15 cellular contexts compared by ENCODE assay signal in the genomic region with DNA sequence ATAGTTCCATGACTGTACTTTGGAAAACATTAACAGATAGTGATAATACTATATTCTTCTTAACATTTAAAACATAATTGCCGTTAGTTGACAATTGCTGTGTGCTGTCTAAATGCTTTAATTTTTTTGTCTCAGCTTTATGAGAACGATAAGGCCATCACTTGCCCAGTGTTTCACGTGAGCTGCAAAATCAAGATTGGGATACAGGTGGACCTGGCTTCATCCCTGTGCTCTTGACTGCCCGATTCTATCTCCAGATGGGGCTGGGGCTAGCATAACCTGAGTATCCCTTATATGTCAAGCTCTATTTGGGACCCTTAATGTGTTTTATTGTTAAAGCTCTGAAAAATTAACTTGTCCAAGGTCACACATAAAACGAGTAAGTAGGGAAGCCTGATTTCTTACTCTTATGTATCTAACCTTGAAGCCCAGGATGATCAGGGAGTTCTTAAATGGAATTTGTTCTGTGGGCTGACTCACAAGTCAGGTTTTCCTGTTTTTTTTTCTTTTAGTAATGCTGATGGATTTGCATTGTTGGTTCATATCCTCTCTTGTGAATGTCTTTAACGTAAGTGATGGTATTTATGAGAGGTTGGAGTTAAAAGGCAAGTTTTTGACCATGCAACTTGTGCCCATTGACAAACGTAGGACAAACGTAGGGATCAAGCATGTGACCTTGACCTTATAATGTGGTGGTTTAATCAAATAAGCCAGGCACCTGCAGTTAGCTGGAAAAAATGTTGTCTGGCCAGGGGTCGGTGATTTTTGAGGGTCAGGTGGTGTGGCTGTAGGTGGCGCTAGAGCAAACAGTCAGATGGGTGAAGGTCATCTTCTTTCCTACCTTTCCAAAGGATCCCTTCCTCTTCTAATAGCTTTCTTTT. TPM values are rescaled to one million over a fixed set of nuclear protein-coding genes. Genes with fewer than 3 reads are reported as not detected.
DNase-seq lines count a peak whose midpoint lies in the region; ATAC-seq and TF ChIP-seq lines count a peak whose summit lies in the region.
"Had no signal": no experiment of that assay in that cellular context is flagged by ENCODE, and none has a peak within 500 bp of the region (broad histone marks: within the 10 kb centered on the region; RNA-seq: fewer than 3 reads in every experiment).

No MANE protein-coding gene starts in this region.

- CTCF ChIA-PET in activated CD8-positive, alpha-beta T cell treated with anti-CD3 and anti-CD28 coated beads for 36 hours (lab: Charles Lee): interaction anchor here (0.6 to 1.9 kb wide), 7 partner anchors 14 to 425 kb away, joined by 3 to 6 read pairs (median 3); no protein-coding TSS in a partner anchor
- CTCF ChIA-PET in activated CD8-positive, alpha-beta T cell treated with anti-CD3 and anti-CD28 coated beads, Interleukin-2, amount 10 ng/mL, durations not matched to agents 7 days and 5 days (lab: Charles Lee): interaction anchor here (1.5 kb wide), 1 partner anchor 14 kb away, joined by 4 read pairs; no protein-coding TSS in a partner anchor
- CTCF ChIA-PET in RWPE1 (lab: Yijun Ruan, JAX): no interaction called here

- ATAC-seq in activated CD8-positive, alpha-beta T cell treated with anti-CD3 and anti-CD28 coated beads for 36 hours: no peak
- ATAC-seq in activated CD8-positive, alpha-beta T cell treated with anti-CD3 and anti-CD28 coated beads, Interleukin-2, amount 10 ng/mL, durations not matched to agents 7 days and 5 days: no peak
- ATAC-seq in GM21737 (IDR thresholded peaks at IDR 0.05; ENCODE audit: unreplicated experiment): no peak
- ATAC-seq: A549; activated CD4-positive, CD25-positive, alpha-beta regulatory T cell treated with anti-CD3 and anti-CD28 coated beads, Interleukin-2, amount 50 U/mL, for 24 hours had no signal

- no peaks in the 10 kb centered on the region for H3K36me3 Mint-ChIP-seq in activated CD8-positive, alpha-beta T cell treated with anti-CD3 and anti-CD28 coated beads for 36 hours (ENCODE audit: low read depth)
- no peaks in the 10 kb centered on the region for H3K36me3 Mint-ChIP-seq in activated CD8-positive, alpha-beta T cell treated with anti-CD3 and anti-CD28 coated beads, Interleukin-2, amount 10 ng/mL, durations not matched to agents 7 days and 5 days (ENCODE audit: low read depth)

- no peak for DNase-seq in activated CD8-positive, alpha-beta T cell treated with anti-CD3 and anti-CD28 coated beads for 36 hours
- DNase-seq in activated CD8-positive, alpha-beta T cell treated with anti-CD3 and anti-CD28 coated beads, Interleukin-2, amount 10 ng/mL, durations not matched to agents 7 days and 5 days: no peak
- peak; percentile 48 for DNase-seq in SK-MEL-5 (ENCODE audit: low read depth, low spot score)
- DNase-seq in fibroblast of mammary gland (ENCODE audit: low read depth): no peak
- DNase-seq in NCI-H146 (lab: John Stamatoyannopoulos, UW): no peak
- DNase-seq in dedifferentiated amniotic fluid mesenchymal stem cell (ENCODE audit: extremely low spot score): no peak
- DNase-seq in RWPE1 (ENCODE audit: low spot score): no peak
- DNase-seq: activated T-cell treated with anti-CD3 and anti-CD28 coated beads, Interleukin-2, amount 50 U/mL, for 48 hours; hypothalamus; NCI-H1436 treated with DMSO at 0.1 percent for 48 hours; NCI-H82; stimulated activated CD4-positive, alpha-beta T cell treated with anti-CD3 and anti-CD28 coated beads, Interleukin-12 subunit alpha, Interleukin-12 subunit beta, amount 100 ng/mL, for 4 hours had no signal

- peaks cover 32% of the 10 kb centered on the region for H3K27me3 Mint-ChIP-seq in activated CD8-positive, alpha-beta T cell treated with anti-CD3 and anti-CD28 coated beads for 36 hours
- H3K27me3 Mint-ChIP-seq in activated CD8-positive, alpha-beta T cell treated with anti-CD3 and anti-CD28 coated beads, Interleukin-2, amount 10 ng/mL, durations not matched to agents 7 days and 5 days (ENCODE audit: low read depth): peaks cover 32% of the 10 kb centered on the region

- no peak overlapping the region for H3K4me3 Mint-ChIP-seq in activated CD8-positive, alpha-beta T cell treated with anti-CD3 and anti-CD28 coated beads for 36 hours
- no peak overlapping the region for H3K4me3 Mint-ChIP-seq in activated CD8-positive, alpha-beta T cell treated with anti-CD3 and anti-CD28 coated beads, Interleukin-2, amount 10 ng/mL, durations not matched to agents 7 days and 5 days

- peak; percentile 20 for TF ChIP-seq CTCF in activated CD8-positive, alpha-beta T cell treated with anti-CD3 and anti-CD28 coated beads for 36 hours (IDR thresholded peaks at IDR 0.05)
- peak; percentile 11 for TF ChIP-seq CTCF in fibroblast of mammary gland (conservative IDR thresholded peaks at IDR 0.05; ENCODE audit: control insufficient read depth, insufficient read depth, low read depth, low read length)
- TF ChIP-seq CTCF in RWPE1 (conservative IDR thresholded peaks at IDR 0.05; ENCODE audit: low read depth): no peak

- H3K4me3 ChIP-seq in fibroblast of mammary gland (ENCODE audit: control insufficient read depth, low read depth, low read length): no peak overlapping the region
- H3K4me3 ChIP-seq: A549 had no signal

- H3K9me3 Mint-ChIP-seq in activated CD8-positive, alpha-beta T cell treated with anti-CD3 and anti-CD28 coated beads for 36 hours: no peaks in the 10 kb centered on the region
- H3K9me3 Mint-ChIP-seq in activated CD8-positive, alpha-beta T cell treated with anti-CD3 and anti-CD28 coated beads, Interleukin-2, amount 10 ng/mL, durations not matched to agents 7 days and 5 days (ENCODE audit: insufficient read depth): no peaks in the 10 kb centered on the region

- H3K27ac Mint-ChIP-seq in activated CD8-positive, alpha-beta T cell treated with anti-CD3 and anti-CD28 coated beads for 36 hours: no peak overlapping the region
- no peak overlapping the region for H3K27ac Mint-ChIP-seq in activated CD8-positive, alpha-beta T cell treated with anti-CD3 and anti-CD28 coated beads, Interleukin-2, amount 10 ng/mL, durations not matched to agents 7 days and 5 days

- H3K4me1 Mint-ChIP-seq in activated CD8-positive, alpha-beta T cell treated with anti-CD3 and anti-CD28 coated beads for 36 hours (ENCODE audit: low read depth): peaks cover 12% of the 10 kb centered on the region
- H3K4me1 Mint-ChIP-seq in activated CD8-positive, alpha-beta T cell treated with anti-CD3 and anti-CD28 coated beads, Interleukin-2, amount 10 ng/mL, durations not matched to agents 7 days and 5 days (ENCODE audit: low read depth): peaks cover 7% of the 10 kb centered on the region

- POLR2A ChIA-PET in activated CD8-positive, alpha-beta T cell treated with anti-CD3 and anti-CD28 coated beads for 36 hours (lab: Charles Lee): no interaction called here
- POLR2A ChIA-PET in activated CD8-positive, alpha-beta T cell treated with anti-CD3 and anti-CD28 coated beads, Interleukin-2, amount 10 ng/mL, durations not matched to agents 7 days and 5 days (lab: Charles Lee): no interaction called here
- POLR2A ChIA-PET in RWPE1 (lab: Yijun Ruan, JAX; ENCODE audit: low non-redundant PET): no interaction called here

- in situ Hi-C loops in SK-MEL-5 (cut with HindIII; ENCODE audit: low pct_unique_long_range_greater_than_20kb, low sequenced_read_pairs): no loop called here

- intact Hi-C loops in activated CD8-positive, alpha-beta T cell treated with anti-CD3 and anti-CD28 coated beads for 36 hours (cut with micrococcal nuclease): loop anchor here (5.0 kb wide), 1 partner anchor 256 kb away; no protein-coding TSS in a partner anchor

- no peak overlapping the region for H3K27ac ChIP-seq in RWPE1
- H3K27ac ChIP-seq: A549 had no signal

RNA-seq across cellular contexts. Expression of a gene that starts 3.6 kb away (rescaled TPM):
- 1 to 10 TPM; 1.1 to 1.3 TPM for total RNA-seq in activated CD8-positive, alpha-beta T cell treated with anti-CD3 and anti-CD28 coated beads for 36 hours
- total RNA-seq in activated CD8-positive, alpha-beta T cell treated with anti-CD3 and anti-CD28 coated beads, Interleukin-2, amount 10 ng/mL, durations not matched to agents 7 days and 5 days: 1 to 10 TPM; 1.6 to 1.9 TPM
- total RNA-seq in SK-MEL-5 (2014; rRNA removed; shearing (Covaris generic)): 23.1 and 24.8 TPM in 2 replicates
- 24.6 and 25.9 TPM in 2 replicates for polyA plus RNA-seq in SK-MEL-5 (2015; cell fraction: cytosol; rRNA removed)
- polyA plus RNA-seq in SK-MEL-5 (2015; cell fraction: nucleus; rRNA removed): 3.1 and 7.2 TPM in 2 replicates
